ENCODE assay signal across 8 cellular contexts in genomic region chr1:50959913-50960844, GRCh38. TPM values are rescaled to one million over a fixed set of nuclear protein-coding genes. Genes with fewer than 3 reads are reported as not detected.
DNase-seq lines count a peak whose midpoint lies in the region; ATAC-seq, FAIRE-seq and TF ChIP-seq lines count a peak whose summit lies in the region.

Gene FAF1, minus strand, starts transcription at chr1:50960267. Its CDS starts 456 bp downstream, at chr1:50959811.

- H3K27me3 Mint-ChIP-seq in astrocyte (ENCODE audit: low read depth, unreplicated experiment), result peaks cover 12% of the 10 kb centered on the region

- FAIRE-seq in astrocyte (lab: Jason Lieb, UNC), result peak; percentile 78

- DNase-seq in NCI-H1694 (lab: John Stamatoyannopoulos, UW) (peak; percentile 94), astrocyte (ENCODE audit: low read depth) (peak; percentile 92), hepatic stellate cell (ENCODE audit: low spot score) (peak; percentile 97), aorta (peak; percentile 98 to 99)

- TF ChIP-seq CTCF in astrocyte (IDR thresholded peaks at IDR 0.05; ENCODE audit: insufficient read depth, low read depth, low read length), result peak; percentile 5

- H3K4me3 ChIP-seq in astrocyte (ENCODE audit: insufficient read depth, low read depth, low read length), result peak within 1 kb of the TSS; percentile 82
- H3K4me3 ChIP-seq in rectal smooth muscle tissue (ENCODE audit: low read length), result peak within 1 kb of the TSS; percentile 89
- peak within 1 kb of the TSS; percentile 84 to 94 for H3K4me3 ChIP-seq in aorta (ENCODE audit: low read length in 2 of 2)

- H3K9ac ChIP-seq in astrocyte (ENCODE audit: low read length) (peak within 1 kb of the TSS; percentile 81), rectal smooth muscle tissue (ENCODE audit: low read length) (peak within 1 kb of the TSS; percentile 81)

- H3K36me3 Mint-ChIP-seq in astrocyte (ENCODE audit: low read depth, unreplicated experiment), result no peaks in the 10 kb centered on the region

- ATAC-seq in GM18498 (IDR thresholded peaks at IDR 0.05; ENCODE audit: unreplicated experiment), result peak; percentile 93
- peak; percentile 87 for ATAC-seq in HG02885 (IDR thresholded peaks at IDR 0.05; ENCODE audit: poor library complexity, unreplicated experiment)
- peak; percentile 100 for ATAC-seq in aorta (ENCODE audit: low FRiP score)

- H3K36me3 ChIP-seq in astrocyte (ENCODE audit: insufficient read depth, low read length) (no peaks in the 10 kb centered on the region), rectal smooth muscle tissue (ENCODE audit: control insufficient read depth, insufficient read depth, low read length) (no peaks in the 10 kb centered on the region), aorta (ENCODE audit: control insufficient read depth in 1 of 2, insufficient read depth in 2 of 2, low read length in 1 of 2) (no peaks in the 10 kb centered on the region)

- no peaks in the 10 kb centered on the region for H3K9me3 Mint-ChIP-seq in astrocyte (ENCODE audit: unreplicated experiment)

- peaks cover 7% of the 10 kb centered on the region for H4K20me1 ChIP-seq in astrocyte (ENCODE audit: insufficient read depth, low read length)

- H3K4me1 ChIP-seq in astrocyte (ENCODE audit: insufficient read depth, low read length), result peaks cover 8% of the 10 kb centered on the region
- peaks cover 11% of the 10 kb centered on the region for H3K4me1 ChIP-seq in rectal smooth muscle tissue (ENCODE audit: control insufficient read depth, insufficient read depth, low read length)
- H3K4me1 ChIP-seq in aorta (ENCODE audit: control insufficient read depth in 1 of 2, insufficient read depth in 2 of 2, low read length in 2 of 2), result no peaks in the 10 kb centered on the region

- H3K27me3 ChIP-seq in astrocyte (ENCODE audit: insufficient read depth, low read length) (no peaks in the 10 kb centered on the region), rectal smooth muscle tissue (ENCODE audit: control insufficient read depth, insufficient read depth, low read length) (no peaks in the 10 kb centered on the region), aorta (ENCODE audit: control insufficient read depth in 1 of 2, insufficient read depth in 2 of 2, low read length in 1 of 2) (no peaks in the 10 kb centered on the region)

- peak within 1 kb of the TSS; percentile 97 for H3K4me3 Mint-ChIP-seq in astrocyte (ENCODE audit: unreplicated experiment)

- H3K27ac ChIP-seq in astrocyte (ENCODE audit: low read depth, low read length) (peak within 1 kb of the TSS; percentile 40), rectal smooth muscle tissue (ENCODE audit: low read depth, low read length) (peak within 1 kb of the TSS; percentile 87), aorta (ENCODE audit: low read depth in 1 of 2, low read length in 2 of 2) (peak within 1 kb of the TSS in 1 of 2 donors; percentile 72)

- intact Hi-C loops in T-helper 2 cell treated with Interferon-gamma antibody and Interleukin-4, amounts not matched to agents 100 ng/mL and 5 ng/mL, for 36 hours (cut with micrococcal nuclease), result loop anchor here (1.0 to 10.0 kb wide), 8 partner anchors 8 to 1767 kb away; partner anchors contain the start of genes BTF3L4, NRDC, RNF11 and ZYG11B
- intact Hi-C loops in aorta (cut with DNase I), result loop anchor here in 1 of 2 donors (10.0 kb wide), 1 partner anchor 185 kb away; no protein-coding TSS in a partner anchor

- H3K4me1 Mint-ChIP-seq in astrocyte (ENCODE audit: low read depth, unreplicated experiment), result peaks cover 12% of the 10 kb centered on the region

- peak within 1 kb of the TSS; percentile 87 for H3K27ac Mint-ChIP-seq in astrocyte (ENCODE audit: unreplicated experiment)

- H2AFZ ChIP-seq in astrocyte (ENCODE audit: low read depth, low read length), result peak within 1 kb of the TSS; percentile 95

- no peaks in the 10 kb centered on the region for H3K9me3 ChIP-seq in astrocyte (ENCODE audit: insufficient read depth, low read depth, low read length)
- H3K9me3 ChIP-seq in aorta (ENCODE audit: control insufficient read depth, low read length), result no peaks in the 10 kb centered on the region

- WGBS in aorta, 2 donors, result 0 to 1% methylated on average over 71 to 80 of the region's 80 CpGs

- peak within 1 kb of the TSS; percentile 94 for H3K4me2 ChIP-seq in astrocyte (ENCODE audit: low read length)

- H3K79me2 ChIP-seq in astrocyte (ENCODE audit: insufficient read depth, low read length), result peaks cover 40% of the 10 kb centered on the region

RNA-seq across cellular contexts. Expression of gene FAF1, which starts in this region (rescaled TPM):
- 77.9 and 82.1 TPM in 2 replicates for total RNA-seq in T-helper 2 cell treated with Interferon-gamma antibody and Interleukin-4, amounts not matched to agents 100 ng/mL and 5 ng/mL, for 36 hours
- total RNA-seq in astrocyte (34.1 and 35.4 TPM in 2 replicates), aorta (10 to 100 TPM; 54.7 to 56.1 TPM)
- polyA plus RNA-seq in aorta, result 10 to 100 TPM; 27.0 to 31.2 TPM
